In genomic region chr2:11154460-11155325, GRCh38 we compare ENCODE assay signal across 8 cellular contexts. TPM values are rescaled to one million over a fixed set of nuclear protein-coding genes. Genes with fewer than 3 reads are reported as not detected.
DNase-seq lines count a peak whose midpoint lies in the region; ATAC-seq and TF ChIP-seq lines count a peak whose summit lies in the region.

No MANE protein-coding gene starts in this region.

- no peaks in the 10 kb centered on the region for H3K36me3 ChIP-seq in PC-3 (ENCODE audit: low read depth, low read length)

- H3K9me2 ChIP-seq in PC-3 (replicated peaks; ENCODE audit: low read length): no peaks in the 10 kb centered on the region

- no peaks in the 10 kb centered on the region for H3K27me3 Mint-ChIP-seq in activated T-cell treated with anti-CD3 and anti-CD28 coated beads, Interleukin-2, amount 50 U/mL, for 24 hours

- H3K4me1 ChIP-seq in PC-3 (ENCODE audit: insufficient read depth, low read length): peaks cover 12% of the 10 kb centered on the region

- intact Hi-C loops in PC-3 (cut with micrococcal nuclease): loop anchor here (2.0 to 10.0 kb wide), 3 partner anchors 22 to 190 kb away; partner anchors contain the start of gene ROCK2

- H3K36me3 Mint-ChIP-seq in activated T-cell treated with anti-CD3 and anti-CD28 coated beads, Interleukin-2, amount 50 U/mL, for 24 hours (ENCODE audit: low read depth): no peaks in the 10 kb centered on the region

- H3K9me3 Mint-ChIP-seq in activated T-cell treated with anti-CD3 and anti-CD28 coated beads, Interleukin-2, amount 50 U/mL, for 24 hours: no peaks in the 10 kb centered on the region

- H3K4me2 ChIP-seq in PC-3 (ENCODE audit: low read length): peak overlapping the region; percentile 90

- H3K27me3 ChIP-seq in PC-3 (ENCODE audit: low read length): no peaks in the 10 kb centered on the region

- TF ChIP-seq CTCF in PC-3 (conservative IDR thresholded peaks at IDR 0.05; ENCODE audit: low read depth, low read length): no peak

- H3K9ac ChIP-seq in PC-3 (ENCODE audit: low read length): peak overlapping the region; percentile 80

- H3K27ac ChIP-seq in PC-3 (ENCODE audit: low read length): peak overlapping the region; percentile 83

- H3K4me3 Mint-ChIP-seq in activated T-cell treated with anti-CD3 and anti-CD28 coated beads, Interleukin-2, amount 50 U/mL, for 24 hours: peak overlapping the region; percentile 75

- ATAC-seq in GM21723 (IDR thresholded peaks at IDR 0.05; ENCODE audit: unreplicated experiment): peak; percentile 71
- peak; percentile 84 for ATAC-seq in PC-3
- ATAC-seq in esophagus mucosa: peak; percentile 96

- peak overlapping the region; percentile 64 for H3K4me3 ChIP-seq in Jurkat, Clone E6-1 (ENCODE audit: low read length)
- H3K4me3 ChIP-seq in PC-3 (ENCODE audit: low read length): peak overlapping the region; percentile 68

- no peaks in the 10 kb centered on the region for H4K20me1 ChIP-seq in PC-3 (ENCODE audit: low read length)

- H2AFZ ChIP-seq in PC-3 (ENCODE audit: low read length): peak overlapping the region; percentile 95

- H3F3A ChIP-seq in PC-3 (ENCODE audit: low read length, unreplicated experiment): no peaks in the 10 kb centered on the region

- CTCF ChIA-PET in PC-3 (lab: Charles Lee): interaction anchor here (0.6 kb wide), 1 partner anchor 8 kb away, joined by 3 read pairs; no protein-coding TSS in a partner anchor

- H3K4me1 Mint-ChIP-seq in activated T-cell treated with anti-CD3 and anti-CD28 coated beads, Interleukin-2, amount 50 U/mL, for 24 hours (ENCODE audit: low read depth): peaks cover 14% of the 10 kb centered on the region

- POLR2A ChIA-PET in PC-3 (lab: Charles Lee; ENCODE audit: unreplicated experiment): no interaction called here

- no peaks in the 10 kb centered on the region for H3K79me2 ChIP-seq in PC-3 (ENCODE audit: low read length)

- H3K27ac Mint-ChIP-seq in activated T-cell treated with anti-CD3 and anti-CD28 coated beads, Interleukin-2, amount 50 U/mL, for 24 hours: peak overlapping the region; percentile 87

- TSS peak; percentile 99 for BruUV-seq in PC-3 (replicated peaks; lab: Mats Ljungman, UMichigan)

- no peaks in the 10 kb centered on the region for H3K9me3 ChIP-seq in PC-3 (ENCODE audit: low read length)

- DNase-seq in DMS79 (lab: John Stamatoyannopoulos, UW): peak; percentile 85
- peak; percentile 86 for DNase-seq in Jurkat, Clone E6-1 (ENCODE audit: low read depth, low spot score)
- peak; percentile 91 for DNase-seq in PC-3
- peak; percentile 98 for DNase-seq in activated T-cell treated with anti-CD3 and anti-CD28 coated beads, Interleukin-2, amount 50 U/mL, for 24 hours
- DNase-seq in myocyte (ENCODE audit: low read depth): peak; percentile 95
- peak; percentile 97 for DNase-seq in stimulated activated CD8-positive, alpha-beta memory T cell treated with anti-CD3 and anti-CD28 coated beads, Interleukin-7, amount 100 ng/mL, for 24 hours (ENCODE audit: low read depth)

RNA-seq across cellular contexts. Expression of gene SLC66A3, which starts 0.6 kb away (rescaled TPM):
- 18.4 TPM for polyA plus RNA-seq in Jurkat, Clone E6-1 (2012; ENCODE audit: insufficient read depth, insufficient read length)
- total RNA-seq in PC-3 (2014; rRNA removed): 12.6 and 19.2 TPM in 2 replicates
- total RNA-seq in esophagus mucosa: 10.9 TPM
- 39.4 and 42.6 TPM in 2 replicates for total RNA-seq in myocyte
- polyA plus RNA-seq in myocyte (2012): 18.0 TPM

Comparison
In these comparisons a context has a peak if more than half of its experiments do, and no peak if none do; other contexts are left out.
1. Peak in every context shown above with its lines: DNase-seq, ATAC-seq, H3K4me3 ChIP-seq and H3K27ac ChIP-seq.